37 cellular contexts compared by ENCODE assay signal in the genomic region with DNA sequence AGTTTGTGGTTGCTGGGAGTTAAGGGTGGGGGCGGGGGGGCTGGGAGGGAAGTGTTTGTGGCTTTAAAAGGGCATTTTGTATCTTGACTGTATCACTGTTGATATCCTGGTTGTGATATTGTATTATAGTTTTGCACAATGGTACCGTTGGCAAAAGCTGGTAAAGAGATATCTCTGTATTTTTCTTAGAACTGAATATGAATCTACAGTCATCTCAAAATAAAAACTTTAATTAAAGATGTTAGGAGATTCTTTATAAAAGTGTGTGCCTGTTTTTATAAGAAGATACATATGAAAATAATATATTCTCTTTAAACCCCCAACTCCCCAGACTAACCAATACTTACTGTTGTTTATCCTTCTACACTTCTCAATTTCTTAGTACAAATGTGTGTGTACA. TPM values are rescaled to one million over a fixed set of nuclear protein-coding genes. Genes with fewer than 3 reads are reported as not detected.
"Had no signal": no experiment of that assay in that cellular context is flagged by ENCODE, and none has a peak within 500 bp of the region (broad histone marks: within the 10 kb centered on the region; RNA-seq: fewer than 3 reads in every experiment).

No MANE protein-coding gene starts in this region.

- H3K36me3 ChIP-seq: MG63 had no signal

- H3K27me3 ChIP-seq: MG63 had no signal

- DNase-seq: Karpas-422, Kasumi-1, MG63, MM.1S, MV-4-11, NCI-H1048, NCI-H1092, NCI-H1092 treated with DMSO at 0.1 percent for 48 hours, NCI-H1105, NCI-H1105 treated with DMSO at 0.1 percent for 48 hours, NCI-H1417, NCI-H1417 treated with DMSO at 0.1 percent for 48 hours, NCI-H1436, NCI-H1436 treated with DMSO at 0.1 percent for 48 hours, NCI-H146, NCI-H1694, NCI-H1694 treated with DMSO at 0.1 percent for 48 hours, NCI-H187, NCI-H187 treated with DMSO at 0.1 percent for 48 hours, NCI-H1930, NCI-H2029, NCI-H2029 treated with DMSO at 0.1 percent for 48 hours, NCI-H2081, NCI-H2081 treated with DMSO at 0.1 percent for 48 hours, NCI-H2107, NCI-H2171, NCI-H2171 treated with DMSO at 0.1 percent for 48 hours, NCI-H2227 treated with DMSO at 0.1 percent for 48 hours, NCI-H226, NCI-H345, NCI-H446, NCI-H446 treated with DMSO at 0.1 percent for 48 hours, NCI-H510A, NCI-H510A treated with DMSO at 0.1 percent for 48 hours, NCI-H524 had no signal

- H3K4me3 ChIP-seq: MG63 had no signal

- H3K9me3 ChIP-seq: MG63 had no signal

RNA-seq across cellular contexts. Expression of gene TTC6, which starts 43.2 kb away (rescaled TPM):
- total RNA-seq: LHCN-M2, M059J had no signal

RNA-seq across cellular contexts. Expression of gene FOXA1, which starts 43.5 kb away (rescaled TPM):
- total RNA-seq: LHCN-M2, M059J had no signal
